Comparison of ENCODE assay signal across 13 cellular contexts in the genomic region with DNA sequence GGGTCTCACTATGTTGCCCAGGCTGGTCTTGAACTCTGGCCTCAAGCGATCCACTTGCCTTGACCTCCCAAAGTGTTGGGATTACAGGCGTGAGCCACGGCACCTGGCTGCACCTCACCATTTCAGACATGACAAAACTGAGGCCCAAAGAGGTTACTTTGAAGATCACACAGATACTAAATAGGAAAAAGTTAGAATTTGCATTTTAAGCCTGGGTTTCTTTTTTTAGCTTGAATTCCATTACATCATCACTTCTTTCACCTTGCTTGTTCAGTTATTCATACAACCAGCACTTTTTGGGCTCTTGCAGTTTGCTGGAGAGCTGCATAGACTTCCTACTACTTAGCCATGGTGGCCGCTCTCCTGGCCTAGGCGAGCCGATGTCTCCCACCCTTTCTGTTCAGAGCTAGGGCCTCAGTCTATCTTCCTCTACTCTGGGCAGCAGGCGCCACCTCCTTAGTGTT. TPM values are rescaled to one million over a fixed set of nuclear protein-coding genes. Genes with fewer than 3 reads are reported as not detected.
A peak's percentile ranks its signal among the peaks of the same experiment; 100 is the strongest.
DNase-seq lines count a peak whose midpoint lies in the region; ATAC-seq and TF ChIP-seq lines count a peak whose summit lies in the region.
"Had no signal": no experiment of that assay in that cellular context is flagged by ENCODE, and none has a peak within 500 bp of the region (broad histone marks: within the 10 kb centered on the region; RNA-seq: fewer than 3 reads in every experiment).

No MANE protein-coding gene starts in this region.

- H3K79me2 ChIP-seq in KMS-11 (ENCODE audit: insufficient read depth, low read depth) (no peaks in the 10 kb centered on the region), osteoblast (ENCODE audit: insufficient read depth, low read length) (no peaks in the 10 kb centered on the region)

- H3K4me3 ChIP-seq in KMS-11 (IDR thresholded peaks at IDR 0.05; ENCODE audit: insufficient read depth, low read depth, low read length), result no peak overlapping the region
- H3K4me3 ChIP-seq in osteoblast (ENCODE audit: insufficient read depth, low read length), result no peak overlapping the region
- H3K4me3 ChIP-seq: body of pancreas, SJSA1, thyroid gland had no signal

- peak overlapping the region; percentile 21 for H3K4me2 ChIP-seq in KMS-11
- H3K4me2 ChIP-seq in osteoblast (ENCODE audit: insufficient read depth, low read length), result no peak overlapping the region

- peaks cover 15% of the 10 kb centered on the region for H3K36me3 Mint-ChIP-seq in activated naive CD8-positive, alpha-beta T cell treated with anti-CD3 and anti-CD28 coated beads, Interleukin-2, amount 50 U/mL, for 24 hours (ENCODE audit: low read depth)

- peak; percentile 37 for DNase-seq in activated CD4-positive, alpha-beta T cell treated with anti-CD3 and anti-CD28 coated beads for 1 hour
- DNase-seq in activated CD4-positive, alpha-beta T cell treated with anti-CD3 and anti-CD28 coated beads, Interleukin-2, amount 50 U/mL, for 1 hour, result no peak
- DNase-seq in activated naive CD8-positive, alpha-beta T cell treated with anti-CD3 and anti-CD28 coated beads, Interleukin-2, amount 50 U/mL, for 24 hours, result no peak
- peak; percentile 64 to 71 for DNase-seq in stimulated activated naive CD8-positive, alpha-beta T cell treated with anti-CD3 and anti-CD28 coated beads, Interleukin-15, amount 100 ng/mL, for 72 hours
- DNase-seq in NCI-H1092 treated with DMSO at 0.1 percent for 48 hours (lab: John Stamatoyannopoulos, UW) (no peak), osteoblast (ENCODE audit: insufficient read length, low spot score, missing footprints) (no peak), NCI-H510A treated with DMSO at 0.1 percent for 48 hours (lab: John Stamatoyannopoulos, UW) (no peak)

- peak overlapping the region; percentile 23; the same call in 1 of the 2 replicates for H2AFZ ChIP-seq in KMS-11 (ENCODE audit: low read depth)
- no peak overlapping the region for H2AFZ ChIP-seq in osteoblast (ENCODE audit: low read length)

- no peaks in the 10 kb centered on the region for H3K27me3 Mint-ChIP-seq in activated naive CD8-positive, alpha-beta T cell treated with anti-CD3 and anti-CD28 coated beads, Interleukin-2, amount 50 U/mL, for 24 hours
- H3K27me3 Mint-ChIP-seq in stimulated activated naive CD8-positive, alpha-beta T cell treated with anti-CD3 and anti-CD28 coated beads, Interleukin-15, amount 100 ng/mL, for 72 hours, result no peaks in the 10 kb centered on the region

- no peaks in the 10 kb centered on the region for H4K20me1 ChIP-seq in KMS-11 (ENCODE audit: insufficient read depth)
- no peaks in the 10 kb centered on the region for H4K20me1 ChIP-seq in osteoblast (ENCODE audit: insufficient read depth, low read length)

- H3K27ac ChIP-seq in KMS-11 (peak overlapping the region; percentile 51), osteoblast (ENCODE audit: low read depth, low read length) (no peak overlapping the region)
- H3K27ac ChIP-seq: body of pancreas, SJSA1, thyroid gland had no signal

- peaks cover 14% of the 10 kb centered on the region for H3K9me3 Mint-ChIP-seq in activated naive CD8-positive, alpha-beta T cell treated with anti-CD3 and anti-CD28 coated beads, Interleukin-2, amount 50 U/mL, for 24 hours
- peaks cover 19 to 23% of the 10 kb centered on the region in 2 donors for H3K9me3 Mint-ChIP-seq in stimulated activated naive CD8-positive, alpha-beta T cell treated with anti-CD3 and anti-CD28 coated beads, Interleukin-15, amount 100 ng/mL, for 72 hours

- H3K27me3 ChIP-seq in KMS-11 (ENCODE audit: insufficient read depth, low read depth), result no peaks in the 10 kb centered on the region
- no peaks in the 10 kb centered on the region for H3K27me3 ChIP-seq in osteoblast (ENCODE audit: insufficient read depth, low read length)
- H3K27me3 ChIP-seq: body of pancreas, SJSA1, thyroid gland had no signal

- peak overlapping the region; percentile 100 for H3K27ac Mint-ChIP-seq in activated naive CD8-positive, alpha-beta T cell treated with anti-CD3 and anti-CD28 coated beads, Interleukin-2, amount 50 U/mL, for 24 hours
- peak overlapping the region; percentile 100 for H3K27ac Mint-ChIP-seq in stimulated activated naive CD8-positive, alpha-beta T cell treated with anti-CD3 and anti-CD28 coated beads, Interleukin-15, amount 100 ng/mL, for 72 hours
- H3K27ac Mint-ChIP-seq: progenitor cell of endocrine pancreas had no signal

- H3K4me1 Mint-ChIP-seq in activated naive CD8-positive, alpha-beta T cell treated with anti-CD3 and anti-CD28 coated beads, Interleukin-2, amount 50 U/mL, for 24 hours, result peaks cover 69% of the 10 kb centered on the region
- H3K4me1 Mint-ChIP-seq in stimulated activated naive CD8-positive, alpha-beta T cell treated with anti-CD3 and anti-CD28 coated beads, Interleukin-15, amount 100 ng/mL, for 72 hours, result peaks cover 65% of the 10 kb centered on the region

- no peak for TF ChIP-seq CTCF in KMS-11 (conservative IDR thresholded peaks at IDR 0.05; ENCODE audit: low read depth, low read length)
- TF ChIP-seq CTCF in osteoblast (IDR thresholded peaks at IDR 0.05; ENCODE audit: extremely low read depth, low read depth, low read length), result no peak

- H3K4me3 Mint-ChIP-seq in activated naive CD8-positive, alpha-beta T cell treated with anti-CD3 and anti-CD28 coated beads, Interleukin-2, amount 50 U/mL, for 24 hours, result peak overlapping the region; percentile 73
- peak overlapping the region; percentile 76 to 85 for H3K4me3 Mint-ChIP-seq in stimulated activated naive CD8-positive, alpha-beta T cell treated with anti-CD3 and anti-CD28 coated beads, Interleukin-15, amount 100 ng/mL, for 72 hours

- H3K36me3 ChIP-seq in KMS-11 (ENCODE audit: insufficient read depth) (no peaks in the 10 kb centered on the region), osteoblast (ENCODE audit: insufficient read depth, low read length) (no peaks in the 10 kb centered on the region)
- H3K36me3 ChIP-seq: SJSA1, thyroid gland had no signal

- peak; percentile 62 for ATAC-seq in activated naive CD8-positive, alpha-beta T cell treated with anti-CD3 and anti-CD28 coated beads, Interleukin-2, amount 50 U/mL, for 24 hours
- ATAC-seq in stimulated activated naive CD8-positive, alpha-beta T cell treated with anti-CD3 and anti-CD28 coated beads, Interleukin-15, amount 100 ng/mL, for 72 hours, result peak; percentile 63

- peaks cover 26% of the 10 kb centered on the region for H3K4me1 ChIP-seq in KMS-11 (ENCODE audit: low read depth, poor library complexity, severe bottlenecking)
- H3K4me1 ChIP-seq in osteoblast (ENCODE audit: insufficient read depth, low read length), result no peaks in the 10 kb centered on the region
- H3K4me1 ChIP-seq: body of pancreas, SJSA1, thyroid gland had no signal

- H3K9ac ChIP-seq in KMS-11, result no peak overlapping the region

- no peaks in the 10 kb centered on the region for H3K9me3 ChIP-seq in osteoblast (ENCODE audit: low read depth, low read length)
- H3K9me3 ChIP-seq: body of pancreas, thyroid gland had no signal

RNA-seq across cellular contexts. Expression of a gene that starts 16.3 kb away (rescaled TPM):
- not detected in 2 replicates for total RNA-seq in osteoblast
- total RNA-seq: HT1080, progenitor cell of endocrine pancreas, SJSA1 had no signal

Comparison
In these comparisons a context has a peak if more than half of its experiments do, and no peak if none do; other contexts are left out.
1. DNase-seq: peak in activated CD4-positive, alpha-beta T cell treated with anti-CD3 and anti-CD28 coated beads for 1 hour (single experiment) and stimulated activated naive CD8-positive, alpha-beta T cell treated with anti-CD3 and anti-CD28 coated beads, Interleukin-15, amount 100 ng/mL, for 72 hours (2 of 2); none in activated CD4-positive, alpha-beta T cell treated with anti-CD3 and anti-CD28 coated beads, Interleukin-2, amount 50 U/mL, for 1 hour (single experiment), activated naive CD8-positive, alpha-beta T cell treated with anti-CD3 and anti-CD28 coated beads, Interleukin-2, amount 50 U/mL, for 24 hours (single experiment), NCI-H1092 treated with DMSO at 0.1 percent for 48 hours (single experiment), osteoblast (single experiment) and NCI-H510A treated with DMSO at 0.1 percent for 48 hours (single experiment).